8 cellular contexts compared by ENCODE assay signal in genomic region chrX:17559728-17560379, GRCh38.
DNase-seq lines count a peak whose midpoint lies in the region; ATAC-seq, FAIRE-seq and TF ChIP-seq lines count a peak whose summit lies in the region.

No MANE protein-coding gene starts in this region.

- peak overlapping the region; percentile 39; the same call in 1 of the 2 replicates for H3K56ac ChIP-seq in IMR-90 (ENCODE audit: extremely low read depth, insufficient read depth, low read length)

- no peak overlapping the region for H2AK5ac ChIP-seq in IMR-90 (ENCODE audit: low read depth, low read length)

- TF ChIP-seq RAD21 in IMR-90 (IDR thresholded peaks at IDR 0.05; ENCODE audit: low read length), result no peak; the same call in 1 of the 2 replicates

- H3K4me3 ChIP-seq in IMR-90 (ENCODE audit: insufficient read depth, low read depth, low read length), result no peak overlapping the region
- H3K4me3 ChIP-seq in bronchial epithelial cell (ENCODE audit: low read depth, low read length), result no peak overlapping the region

- no peak overlapping the region for H3K14ac ChIP-seq in IMR-90 (replicated peaks; ENCODE audit: low read depth, low read length)

- H2AK9ac ChIP-seq in IMR-90 (replicated peaks; ENCODE audit: low read depth, low read length, poor library complexity), result no peak overlapping the region

- 0 out of 2 replicates have a peak overlapping the region, but pooled peaks have one; percentile 64 for H2BK20ac ChIP-seq in IMR-90 (ENCODE audit: low read depth, low read length)

- in situ Hi-C loops in IMR-90 (cut with MboI; ENCODE audit: low sequenced_read_pairs), result no loop called here

- no peak overlapping the region for H3K4me2 ChIP-seq in IMR-90 (ENCODE audit: low read depth, low read length)

- H3K27ac ChIP-seq in C4-2B (peak overlapping the region; percentile 53; the same call in 1 of the 2 replicates), IMR-90 (ENCODE audit: insufficient read depth, low read length) (peak overlapping the region; percentile 73; the same call in 1 of the 2 replicates)

- peak overlapping the region; percentile 31; the same call in 1 of the 2 replicates for H3K18ac ChIP-seq in IMR-90 (ENCODE audit: low read depth, low read length)

- H3K9me3 ChIP-seq in IMR-90 (ENCODE audit: control insufficient read depth, insufficient read depth, low read length), result no peaks in the 10 kb centered on the region

- CTCF ChIA-PET in IMR-90 (lab: Yijun Ruan, JAX), result no interaction called here

- DNase-seq in IMR-90 (peak; percentile 92), bronchial epithelial cell (ENCODE audit: low read depth) (peak; percentile 78), myocyte (ENCODE audit: low read depth) (peak; percentile 85), left lobe of liver (ENCODE audit: low spot score) (no peak), NCI-H1105 treated with DMSO at 0.1 percent for 48 hours (lab: John Stamatoyannopoulos, UW) (no peak), NCI-H1694 (lab: John Stamatoyannopoulos, UW) (no peak)
- no peak for DNase-seq in stimulated activated CD4-positive, alpha-beta T cell treated with anti-CD3 and anti-CD28 coated beads, Interleukin-12 subunit alpha, Interleukin-12 subunit beta, amount 100 ng/mL, for 4 hours

- dilution Hi-C loops in IMR-90 (cut with HindIII; ENCODE audit: low sequenced_read_pairs, unreplicated experiment), result no loop called here

- no peak overlapping the region for H4K5ac ChIP-seq in IMR-90 (ENCODE audit: low read depth, low read length)

- FAIRE-seq in bronchial epithelial cell (lab: Jason Lieb, UNC), result no peak

- H3K9ac ChIP-seq in IMR-90 (ENCODE audit: low read depth, low read length), result no peak overlapping the region

- H2BK15ac ChIP-seq in IMR-90 (ENCODE audit: low read depth, low read length), result peak overlapping the region; percentile 48; the same call in 1 of the 3 replicates

- H2BK5ac ChIP-seq in IMR-90 (ENCODE audit: low read depth, low read length, poor library complexity, severe bottlenecking), result peak overlapping the region; percentile 68

- peaks cover 7% of the 10 kb centered on the region for H3K4me1 ChIP-seq in IMR-90 (ENCODE audit: control insufficient read depth, insufficient read depth, low read length)

- H3K9me1 ChIP-seq in IMR-90 (ENCODE audit: insufficient read depth, low read length), result peaks cover 7% of the 10 kb centered on the region; the same call in 1 of the 2 replicates

- POLR2A ChIA-PET in IMR-90 (lab: Charles Lee; ENCODE audit: unreplicated experiment), result no interaction called here

- peak overlapping the region; percentile 33; the same call in 1 of the 2 replicates for H4K91ac ChIP-seq in IMR-90 (ENCODE audit: insufficient read depth, low read depth, low read length)

- WGBS in IMR-90 (ENCODE audit: extremely low coverage in 2 of 2, insufficient read length in 1 of 2), 2 experiments, result 21% methylated on average over 6 of the region's 8 CpGs; no CpG with 5 or more reads in 1 of the 2 experiments

- no peak for TF ChIP-seq POLR2A in IMR-90 (IDR thresholded peaks at IDR 0.05; ENCODE audit: low read depth, low read length)

- BruUV-seq in IMR-90 (replicated peaks; lab: Mats Ljungman, UMichigan), result no TSS peak

- intact Hi-C loops in IMR-90 (cut with micrococcal nuclease), result no loop called here

- peak; percentile 12; the same call in 1 of the 2 replicates for TF ChIP-seq CTCF in C4-2B (conservative IDR thresholded peaks at IDR 0.05)
- 0 out of 2 replicates have a peak, but pooled peaks have one; percentile 17 for TF ChIP-seq CTCF in IMR-90 (conservative IDR thresholded peaks at IDR 0.05; ENCODE audit: low read depth, low read length)
- TF ChIP-seq CTCF in bronchial epithelial cell (IDR thresholded peaks at IDR 0.05; ENCODE audit: insufficient read depth, low read length, severe bottlenecking), result no peak

- H2AFZ ChIP-seq in IMR-90 (replicated peaks; ENCODE audit: low read length, poor library complexity), result no peak overlapping the region

- H3K36me3 ChIP-seq in IMR-90 (ENCODE audit: control insufficient read depth, insufficient read depth, low read length), result no peaks in the 10 kb centered on the region
- H3K36me3 ChIP-seq in bronchial epithelial cell (ENCODE audit: control insufficient read depth, insufficient read depth, low read length), result no peaks in the 10 kb centered on the region

- H3K27me3 ChIP-seq in IMR-90 (ENCODE audit: control insufficient read depth, insufficient read depth, low read length) (0 out of 2 replicates have a peak, but pooled peaks cover 2% of the 10 kb centered on the region), bronchial epithelial cell (ENCODE audit: control insufficient read depth, insufficient read depth, low read length) (no peaks in the 10 kb centered on the region)

- peak overlapping the region; percentile 5; the same call in 1 of the 2 replicates for H2BK120ac ChIP-seq in IMR-90 (ENCODE audit: low read depth, low read length)

- no peaks in the 10 kb centered on the region for H4K20me1 ChIP-seq in IMR-90 (ENCODE audit: insufficient read depth, low read length)

- H3K23ac ChIP-seq in IMR-90 (ENCODE audit: low read depth, low read length), result no peak overlapping the region

- peak; percentile 96 for ATAC-seq in IMR-90 (ENCODE audit: low read depth)
- no peak for ATAC-seq in left lobe of liver

- peak overlapping the region; percentile 44 for H3K4ac ChIP-seq in IMR-90 (ENCODE audit: low read depth, low read length)

- no peaks in the 10 kb centered on the region for H3K79me1 ChIP-seq in IMR-90 (ENCODE audit: low read depth in 1 of 2, low read length in 2 of 2)

- peak overlapping the region in 1 of 2 experiments; percentile 44; a peak in 2 of 4 replicates for H4K8ac ChIP-seq in IMR-90 (ENCODE audit: low read depth in 2 of 2, low read length in 2 of 2)

TF ChIP-seq in IMR-90, 13 proteins besides CTCF, POLR2A, EP300 and RAD21:
- TF ChIP-seq MAFK (IDR thresholded peaks at IDR 0.05; ENCODE audit: low read depth, low read length) (peak; percentile 53), CEBPB (IDR thresholded peaks at IDR 0.05; ENCODE audit: low read depth, low read length) (no peak)

Comparison
In these comparisons a context has a peak if more than half of its experiments do, and no peak if none do; other contexts are left out.
1. DNase-seq: peak in IMR-90 (single experiment), bronchial epithelial cell (single experiment) and myocyte (single experiment); none in left lobe of liver (single experiment), stimulated activated CD4-positive, alpha-beta T cell treated with anti-CD3 and anti-CD28 coated beads, Interleukin-12 subunit alpha, Interleukin-12 subunit beta, amount 100 ng/mL, for 4 hours (single experiment), NCI-H1105 treated with DMSO at 0.1 percent for 48 hours (single experiment) and NCI-H1694 (single experiment).